ENCODE assay signal across 8 cellular contexts in the genomic region with DNA sequence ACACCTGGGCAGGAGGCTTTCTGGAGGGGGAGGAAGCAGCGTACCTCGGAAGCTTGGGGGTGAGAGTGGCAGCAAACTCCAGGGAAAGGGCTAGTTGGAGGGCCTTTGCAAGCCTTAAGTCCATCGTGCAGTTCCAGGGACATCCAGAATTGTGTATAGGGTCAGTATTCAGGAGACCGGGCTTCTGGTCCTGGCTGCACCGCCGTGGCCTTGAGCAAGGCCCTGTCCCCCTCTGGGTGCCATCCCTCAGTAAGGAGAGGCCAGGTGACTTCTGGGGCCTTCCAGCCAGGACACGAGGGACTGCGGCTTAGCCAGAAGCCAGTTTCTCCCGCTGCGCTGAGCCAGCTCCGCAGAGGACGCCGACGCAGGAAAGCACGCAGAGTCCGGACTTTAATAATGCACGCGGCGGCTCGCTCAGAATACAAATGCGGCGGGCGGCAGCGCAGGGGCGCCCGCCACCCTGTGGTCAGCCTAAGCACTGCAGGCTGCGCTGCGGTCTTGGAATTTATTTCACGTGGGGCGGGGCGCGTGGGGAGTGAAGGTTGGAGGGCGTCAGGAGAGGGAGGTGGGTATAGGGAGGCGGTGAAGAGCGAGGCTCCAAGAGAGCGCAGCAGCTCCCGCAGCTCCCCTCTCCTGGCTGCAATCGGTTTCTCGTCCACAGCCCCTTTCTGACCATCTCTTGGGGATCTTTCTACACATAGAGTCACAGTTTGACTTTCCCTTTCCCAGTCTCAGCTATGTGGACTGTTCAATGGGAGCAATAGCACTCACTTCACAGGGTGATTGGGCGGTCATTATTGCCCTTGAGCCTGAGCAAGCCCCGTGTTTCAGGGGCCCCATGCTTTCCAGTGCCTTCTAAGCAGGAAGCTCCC.
DNase-seq lines count a peak whose midpoint lies in the region; ATAC-seq and TF ChIP-seq lines count a peak whose summit lies in the region.

No MANE protein-coding gene starts in this region.

- peak; percentile 50 for TF ChIP-seq CTCF in WTC11 (IDR thresholded peaks at IDR 0.05)

- no peaks in the 10 kb centered on the region for H3K36me3 Mint-ChIP-seq in WTC11
- H3K36me3 Mint-ChIP-seq in central memory CD8-positive, alpha-beta T cell (ENCODE audit: insufficient read depth): no peaks in the 10 kb centered on the region

- CTCF ChIA-PET in WTC11 (lab: Charles Lee): interaction anchor here (0.6 to 5.4 kb wide), 16 partner anchors 30 to 399 kb away, joined by 3 to 90 read pairs (median 4); no protein-coding TSS in a partner anchor

- POLR2A ChIA-PET in WTC11 (lab: Charles Lee): interaction anchor here (1.4 kb wide), 1 partner anchor 183 kb away, joined by 4 read pairs; no protein-coding TSS in a partner anchor

- peaks cover 27% of the 10 kb centered on the region for H3K27me3 Mint-ChIP-seq in WTC11 (ENCODE audit: low read depth)
- peaks cover 29% of the 10 kb centered on the region for H3K27me3 Mint-ChIP-seq in central memory CD8-positive, alpha-beta T cell

- H3K9me3 Mint-ChIP-seq in WTC11: no peaks in the 10 kb centered on the region
- no peaks in the 10 kb centered on the region for H3K9me3 Mint-ChIP-seq in central memory CD8-positive, alpha-beta T cell

- peak; percentile 40 for DNase-seq in activated gamma-delta T cell treated with Interleukin-2 at 50 U/mL for 16 hours
- no peak for DNase-seq in activated gamma-delta T cell (lab: John Stamatoyannopoulos, UW)
- peak; percentile 28 to 33 for DNase-seq in NCI-H1930 (lab: John Stamatoyannopoulos, UW)
- peak; percentile 66 for DNase-seq in WTC11 (ENCODE audit: low spot score)
- peak; percentile 13 to 37 for DNase-seq in central memory CD8-positive, alpha-beta T cell (ENCODE audit: low spot score in 2 of 2)
- DNase-seq in kidney tubule cell (ENCODE audit: low spot score): peak; percentile 61
- peak; percentile 33 to 64 for DNase-seq in stimulated activated CD4-positive, alpha-beta T cell treated with anti-CD3 and anti-CD28 coated beads, Interleukin-2, amount 100 ng/mL, for 48 hours

- peak overlapping the region; percentile 59 for H3K4me3 Mint-ChIP-seq in WTC11
- peak overlapping the region; percentile 54 for H3K4me3 Mint-ChIP-seq in central memory CD8-positive, alpha-beta T cell

- H3K4me1 Mint-ChIP-seq in WTC11: peaks cover 13% of the 10 kb centered on the region
- H3K4me1 Mint-ChIP-seq in central memory CD8-positive, alpha-beta T cell: no peaks in the 10 kb centered on the region

- H3K27ac Mint-ChIP-seq in WTC11: no peak overlapping the region
- H3K27ac Mint-ChIP-seq in central memory CD8-positive, alpha-beta T cell (ENCODE audit: low read depth): no peak overlapping the region

- ATAC-seq in HG02840 (IDR thresholded peaks at IDR 0.05; ENCODE audit: low FRiP score, unreplicated experiment): peak; percentile 77
- ATAC-seq in WTC11: peak; percentile 84
- ATAC-seq in central memory CD8-positive, alpha-beta T cell (replicated peaks; ENCODE audit: extremely low read depth, poor library complexity, severe bottlenecking): peak; percentile 60

TF ChIP-seq in WTC11, 78 proteins besides CTCF, POLR2A, EP300 and RAD21:
- no peak for TF ChIP-seq SMAD4 (CRISPR knock-in tag; IDR thresholded peaks at IDR 0.05)
- TF ChIP-seq, protein P1, sequence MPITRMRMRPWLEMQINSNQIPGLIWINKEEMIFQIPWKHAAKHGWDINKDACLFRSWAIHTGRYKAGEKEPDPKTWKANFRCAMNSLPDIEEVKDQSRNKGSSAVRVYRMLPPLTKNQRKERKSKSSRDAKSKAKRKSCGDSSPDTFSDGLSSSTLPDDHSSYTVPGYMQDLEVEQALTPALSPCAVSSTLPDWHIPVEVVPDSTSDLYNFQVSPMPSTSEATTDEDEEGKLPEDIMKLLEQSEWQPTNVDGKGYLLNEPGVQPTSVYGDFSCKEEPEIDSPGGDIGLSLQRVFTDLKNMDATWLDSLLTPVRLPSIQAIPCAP (CRISPR knock-in tag; IDR thresholded peaks at IDR 0.05): no peak
- no peak for TF ChIP-seq JAZF1 (CRISPR knock-in tag; IDR thresholded peaks at IDR 0.05)
- TF ChIP-seq, protein P2, sequence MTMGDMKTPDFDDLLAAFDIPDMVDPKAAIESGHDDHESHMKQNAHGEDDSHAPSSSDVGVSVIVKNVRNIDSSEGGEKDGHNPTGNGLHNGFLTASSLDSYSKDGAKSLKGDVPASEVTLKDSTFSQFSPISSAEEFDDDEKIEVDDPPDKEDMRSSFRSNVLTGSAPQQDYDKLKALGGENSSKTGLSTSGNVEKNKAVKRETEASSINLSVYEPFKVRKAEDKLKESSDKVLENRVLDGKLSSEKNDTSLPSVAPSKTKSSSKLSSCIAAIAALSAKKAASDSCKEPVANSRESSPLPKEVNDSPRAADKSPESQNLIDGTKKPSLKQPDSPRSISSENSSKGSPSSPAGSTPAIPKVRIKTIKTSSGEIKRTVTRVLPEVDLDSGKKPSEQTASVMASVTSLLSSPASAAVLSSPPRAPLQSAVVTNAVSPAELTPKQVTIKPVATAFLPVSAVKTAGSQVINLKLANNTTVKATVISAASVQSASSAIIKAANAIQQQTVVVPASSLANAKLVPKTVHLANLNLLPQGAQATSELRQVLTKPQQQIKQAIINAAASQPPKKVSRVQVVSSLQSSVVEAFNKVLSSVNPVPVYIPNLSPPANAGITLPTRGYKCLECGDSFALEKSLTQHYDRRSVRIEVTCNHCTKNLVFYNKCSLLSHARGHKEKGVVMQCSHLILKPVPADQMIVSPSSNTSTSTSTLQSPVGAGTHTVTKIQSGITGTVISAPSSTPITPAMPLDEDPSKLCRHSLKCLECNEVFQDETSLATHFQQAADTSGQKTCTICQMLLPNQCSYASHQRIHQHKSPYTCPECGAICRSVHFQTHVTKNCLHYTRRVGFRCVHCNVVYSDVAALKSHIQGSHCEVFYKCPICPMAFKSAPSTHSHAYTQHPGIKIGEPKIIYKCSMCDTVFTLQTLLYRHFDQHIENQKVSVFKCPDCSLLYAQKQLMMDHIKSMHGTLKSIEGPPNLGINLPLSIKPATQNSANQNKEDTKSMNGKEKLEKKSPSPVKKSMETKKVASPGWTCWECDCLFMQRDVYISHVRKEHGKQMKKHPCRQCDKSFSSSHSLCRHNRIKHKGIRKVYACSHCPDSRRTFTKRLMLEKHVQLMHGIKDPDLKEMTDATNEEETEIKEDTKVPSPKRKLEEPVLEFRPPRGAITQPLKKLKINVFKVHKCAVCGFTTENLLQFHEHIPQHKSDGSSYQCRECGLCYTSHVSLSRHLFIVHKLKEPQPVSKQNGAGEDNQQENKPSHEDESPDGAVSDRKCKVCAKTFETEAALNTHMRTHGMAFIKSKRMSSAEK (CRISPR knock-in tag; IDR thresholded peaks at IDR 0.05; ENCODE audit: borderline replicate concordance): no peak
- TF ChIP-seq, protein P3, sequence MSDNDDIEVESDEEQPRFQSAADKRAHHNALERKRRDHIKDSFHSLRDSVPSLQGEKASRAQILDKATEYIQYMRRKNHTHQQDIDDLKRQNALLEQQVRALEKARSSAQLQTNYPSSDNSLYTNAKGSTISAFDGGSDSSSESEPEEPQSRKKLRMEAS (CRISPR knock-in tag; IDR thresholded peaks at IDR 0.05): no peak; the same call in 1 of the 2 replicates
- TF ChIP-seq, protein P4, sequence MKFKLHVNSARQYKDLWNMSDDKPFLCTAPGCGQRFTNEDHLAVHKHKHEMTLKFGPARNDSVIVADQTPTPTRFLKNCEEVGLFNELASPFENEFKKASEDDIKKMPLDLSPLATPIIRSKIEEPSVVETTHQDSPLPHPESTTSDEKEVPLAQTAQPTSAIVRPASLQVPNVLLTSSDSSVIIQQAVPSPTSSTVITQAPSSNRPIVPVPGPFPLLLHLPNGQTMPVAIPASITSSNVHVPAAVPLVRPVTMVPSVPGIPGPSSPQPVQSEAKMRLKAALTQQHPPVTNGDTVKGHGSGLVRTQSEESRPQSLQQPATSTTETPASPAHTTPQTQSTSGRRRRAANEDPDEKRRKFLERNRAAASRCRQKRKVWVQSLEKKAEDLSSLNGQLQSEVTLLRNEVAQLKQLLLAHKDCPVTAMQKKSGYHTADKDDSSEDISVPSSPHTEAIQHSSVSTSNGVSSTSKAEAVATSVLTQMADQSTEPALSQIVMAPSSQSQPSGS (CRISPR knock-in tag; IDR thresholded peaks at IDR 0.05; ENCODE audit: borderline replicate concordance, low read depth): no peak
- no peak for TF ChIP-seq NFE2L1 (CRISPR knock-in tag; IDR thresholded peaks at IDR 0.05)
- TF ChIP-seq, protein P5, sequence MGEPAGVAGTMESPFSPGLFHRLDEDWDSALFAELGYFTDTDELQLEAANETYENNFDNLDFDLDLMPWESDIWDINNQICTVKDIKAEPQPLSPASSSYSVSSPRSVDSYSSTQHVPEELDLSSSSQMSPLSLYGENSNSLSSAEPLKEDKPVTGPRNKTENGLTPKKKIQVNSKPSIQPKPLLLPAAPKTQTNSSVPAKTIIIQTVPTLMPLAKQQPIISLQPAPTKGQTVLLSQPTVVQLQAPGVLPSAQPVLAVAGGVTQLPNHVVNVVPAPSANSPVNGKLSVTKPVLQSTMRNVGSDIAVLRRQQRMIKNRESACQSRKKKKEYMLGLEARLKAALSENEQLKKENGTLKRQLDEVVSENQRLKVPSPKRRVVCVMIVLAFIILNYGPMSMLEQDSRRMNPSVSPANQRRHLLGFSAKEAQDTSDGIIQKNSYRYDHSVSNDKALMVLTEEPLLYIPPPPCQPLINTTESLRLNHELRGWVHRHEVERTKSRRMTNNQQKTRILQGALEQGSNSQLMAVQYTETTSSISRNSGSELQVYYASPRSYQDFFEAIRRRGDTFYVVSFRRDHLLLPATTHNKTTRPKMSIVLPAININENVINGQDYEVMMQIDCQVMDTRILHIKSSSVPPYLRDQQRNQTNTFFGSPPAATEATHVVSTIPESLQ (CRISPR knock-in tag; IDR thresholded peaks at IDR 0.05): no peak
- TF ChIP-seq ZNF416 (CRISPR knock-in tag; IDR thresholded peaks at IDR 0.05): no peak
- no peak for TF ChIP-seq GRHL2 (CRISPR knock-in tag; IDR thresholded peaks at IDR 0.05; ENCODE audit: insufficient replicate concordance, severe bottlenecking)
- no peak for TF ChIP-seq KAT7 (CRISPR knock-in tag; IDR thresholded peaks at IDR 0.05; ENCODE audit: borderline replicate concordance)
TF ChIP-seq in WTC11: peak in this region for 0.
